In genomic region chr4:39987505-39987904, GRCh38 we compare ENCODE assay signal across 1 cellular context.
TF ChIP-seq lines count a peak whose summit lies in the region.

No MANE protein-coding gene starts in this region.

TF ChIP-seq in K562, 482 proteins besides CTCF, POLR2A, EP300 and RAD21:
- TF ChIP-seq ZNF318 (IDR thresholded peaks at IDR 0.05; ENCODE audit: borderline replicate concordance in 1 of 2, low read depth in 1 of 2) (no peak), FOXJ2 (tag; IDR thresholded peaks at IDR 0.05) (no peak), BCL6 (CRISPR knock-in tag; IDR thresholded peaks at IDR 0.05) (no peak), ZBTB1 (CRISPR knock-in tag; IDR thresholded peaks at IDR 0.05; ENCODE audit: borderline replicate concordance, low read depth) (no peak), ZFP1 (CRISPR knock-in tag; IDR thresholded peaks at IDR 0.05) (no peak), BCLAF1 (IDR thresholded peaks at IDR 0.05; ENCODE audit: borderline replicate concordance in 1 of 2, control insufficient read depth in 1 of 2, low read depth in 2 of 2, low read length in 1 of 2) (no peak), ZZZ3 (IDR thresholded peaks at IDR 0.05) (no peak), ZNF316 (IDR thresholded peaks at IDR 0.05) (no peak), ZNF449 (CRISPR knock-in tag; IDR thresholded peaks at IDR 0.05) (no peak), SP2 (IDR thresholded peaks at IDR 0.05; ENCODE audit: extremely low read depth, low read depth, low read length, poor library complexity, severe bottlenecking) (no peak), ZNF395 (CRISPR knock-in tag; IDR thresholded peaks at IDR 0.05) (no peak), ZFPM2 (CRISPR knock-in tag; IDR thresholded peaks at IDR 0.05) (no peak)
TF ChIP-seq in K562: peak in this region for 0.
